In genomic region chr6:11650297-11650696, GRCh38 we compare ENCODE assay signal across 1 cellular context.
TF ChIP-seq lines count a peak whose summit lies in the region.

No MANE protein-coding gene starts in this region.

TF ChIP-seq in WTC11, 78 proteins besides CTCF, POLR2A, EP300 and RAD21 (continued from another document):
- TF ChIP-seq FOXP4 (CRISPR knock-in tag; IDR thresholded peaks at IDR 0.05), result peak; percentile 77; the same call in 1 of the 2 replicates
- peak; percentile 92; the same call in 1 of the 2 replicates for TF ChIP-seq TEAD4 (CRISPR knock-in tag; IDR thresholded peaks at IDR 0.05)
- TF ChIP-seq PRRX2 (CRISPR knock-in tag; IDR thresholded peaks at IDR 0.05), result no peak
- TF ChIP-seq TCF7 (CRISPR knock-in tag; IDR thresholded peaks at IDR 0.05; ENCODE audit: low read depth), result no peak
- TF ChIP-seq CREM (CRISPR knock-in tag; IDR thresholded peaks at IDR 0.05), result no peak
- TF ChIP-seq SP1 (CRISPR knock-in tag; conservative IDR thresholded peaks at IDR 0.05), result peak; percentile 74
- TF ChIP-seq ZNF138 (CRISPR knock-in tag; conservative IDR thresholded peaks at IDR 0.05), result no peak
